ENCODE assay signal across 8 cellular contexts in genomic region chr12:122887817-122888212, GRCh38. TPM values are rescaled to one million over a fixed set of nuclear protein-coding genes. Genes with fewer than 3 reads are reported as not detected.
A peak's percentile ranks its signal among the peaks of the same experiment; 100 is the strongest.
DNase-seq lines count a peak whose midpoint lies in the region; ATAC-seq lines count a peak whose summit lies in the region.

No MANE protein-coding gene starts in this region.

- H3K9me3 Mint-ChIP-seq in activated CD8-positive, alpha-beta memory T cell treated with anti-CD3 and anti-CD28 coated beads, Interleukin-2, amount 10 ng/mL, durations not matched to agents 7 days and 5 days (ENCODE audit: low read depth) = peaks cover 2% of the 10 kb centered on the region
- H3K9me3 Mint-ChIP-seq in IgD-negative memory B cell = no peaks in the 10 kb centered on the region

- peak overlapping the region; percentile 86 for H3K27ac Mint-ChIP-seq in activated CD8-positive, alpha-beta memory T cell treated with anti-CD3 and anti-CD28 coated beads, Interleukin-2, amount 10 ng/mL, durations not matched to agents 7 days and 5 days
- H3K27ac Mint-ChIP-seq in IgD-negative memory B cell = peak overlapping the region; percentile 89 to 96 (median 90)

- H3K27ac ChIP-seq in epithelial cell of prostate (peak overlapping the region; percentile 99), temporal lobe (ENCODE audit: low read depth, low read length) (peak overlapping the region; percentile 47)

- DNase-seq in activated CD8-positive, alpha-beta memory T cell treated with anti-CD3 and anti-CD28 coated beads, Interleukin-2, amount 10 ng/mL, durations not matched to agents 7 days and 5 days = no peak
- DNase-seq in activated CD8-positive, alpha-beta memory T cell treated with anti-CD3 and anti-CD28 coated beads, Interleukin-2, amount 50 U/mL, for 48 hours = no peak
- DNase-seq in epithelial cell of prostate (ENCODE audit: low read depth, low spot score) (no peak), GM19240 (ENCODE audit: insufficient read length, low spot score) (no peak)
- DNase-seq in activated effector memory CD4-positive, alpha-beta T cell treated with anti-CD3 and anti-CD28 coated beads, Interleukin-2, amount 50 U/mL, for 16 hours = no peak

- peaks cover 77% of the 10 kb centered on the region for H3K4me1 Mint-ChIP-seq in activated CD8-positive, alpha-beta memory T cell treated with anti-CD3 and anti-CD28 coated beads, Interleukin-2, amount 10 ng/mL, durations not matched to agents 7 days and 5 days
- peaks cover 32 to 70% (median 58%) of the 10 kb centered on the region in 3 donors for H3K4me1 Mint-ChIP-seq in IgD-negative memory B cell

- CTCF ChIA-PET in activated CD8-positive, alpha-beta memory T cell treated with anti-CD3 and anti-CD28 coated beads, Interleukin-2, amount 10 ng/mL, durations not matched to agents 7 days and 5 days (lab: Charles Lee) = interaction anchor here (0.5 to 2.1 kb wide), 7 partner anchors 10 to 64 kb away, joined by 3 to 10 read pairs (median 3); no protein-coding TSS in a partner anchor

- peak overlapping the region; percentile 71 for H3K4me3 Mint-ChIP-seq in activated CD8-positive, alpha-beta memory T cell treated with anti-CD3 and anti-CD28 coated beads, Interleukin-2, amount 10 ng/mL, durations not matched to agents 7 days and 5 days
- H3K4me3 Mint-ChIP-seq in IgD-negative memory B cell = peak overlapping the region; percentile 81 to 91 (median 86)

- H3K36me3 Mint-ChIP-seq in activated CD8-positive, alpha-beta memory T cell treated with anti-CD3 and anti-CD28 coated beads, Interleukin-2, amount 10 ng/mL, durations not matched to agents 7 days and 5 days = peaks cover 18% of the 10 kb centered on the region
- peaks cover 7% of the 10 kb centered on the region for H3K36me3 Mint-ChIP-seq in IgD-negative memory B cell

- ATAC-seq in activated CD8-positive, alpha-beta memory T cell treated with anti-CD3 and anti-CD28 coated beads, Interleukin-2, amount 10 ng/mL, durations not matched to agents 7 days and 5 days = peak; percentile 31
- ATAC-seq in HG02759 (IDR thresholded peaks at IDR 0.05; ENCODE audit: unreplicated experiment) = no peak

- no peaks in the 10 kb centered on the region for H3K27me3 Mint-ChIP-seq in activated CD8-positive, alpha-beta memory T cell treated with anti-CD3 and anti-CD28 coated beads, Interleukin-2, amount 10 ng/mL, durations not matched to agents 7 days and 5 days
- peaks cover 2% of the 10 kb centered on the region for H3K27me3 Mint-ChIP-seq in IgD-negative memory B cell

RNA-seq across cellular contexts. Expression of gene VPS37B, which starts 8.1 kb away (rescaled TPM):
- total RNA-seq in activated CD8-positive, alpha-beta memory T cell treated with anti-CD3 and anti-CD28 coated beads, Interleukin-2, amount 10 ng/mL, durations not matched to agents 7 days and 5 days = 10 to 100 TPM; 25.7 to 29.7 TPM
- polyA plus RNA-seq in IgD-negative memory B cell = 48.1 TPM
- total RNA-seq in temporal lobe = 21.9 TPM

RNA-seq across cellular contexts. Expression of gene HIP1R, which starts 52.6 kb away (rescaled TPM):
- 10 to 100 TPM; 31.9 to 34.7 TPM for total RNA-seq in activated CD8-positive, alpha-beta memory T cell treated with anti-CD3 and anti-CD28 coated beads, Interleukin-2, amount 10 ng/mL, durations not matched to agents 7 days and 5 days
- polyA plus RNA-seq in IgD-negative memory B cell = 58.3 TPM
- total RNA-seq in temporal lobe = 75.7 TPM
